ENCODE assay signal across 1 cellular context in the genomic region with DNA sequence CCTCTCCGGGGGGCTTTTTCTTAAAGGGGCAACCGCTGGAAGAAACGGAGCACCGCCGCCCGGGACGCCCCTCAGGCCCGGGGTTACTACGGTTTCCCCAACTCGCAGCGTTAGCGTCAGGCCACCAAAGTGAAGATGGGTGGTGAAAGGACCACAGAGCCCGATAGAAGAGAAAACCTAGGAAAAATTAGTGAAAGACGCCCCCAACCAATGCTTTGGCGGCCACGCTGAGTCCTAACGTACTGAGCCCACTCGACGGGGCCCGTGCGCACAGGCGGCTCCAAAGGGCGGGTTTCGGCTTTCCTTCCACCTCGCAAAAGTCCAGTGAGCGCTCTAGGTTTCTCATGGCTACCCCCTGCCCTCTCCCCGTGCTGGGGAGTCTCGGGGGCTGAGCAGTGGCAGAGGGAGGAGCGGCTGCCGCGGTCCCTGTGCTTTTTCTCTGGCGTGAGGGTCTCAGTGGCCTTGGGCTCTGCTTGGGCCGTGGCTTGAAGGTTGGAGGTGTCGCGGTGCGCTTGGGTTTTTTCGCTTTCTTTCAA.
TF ChIP-seq lines count a peak whose summit lies in the region.

No MANE protein-coding gene starts in this region.

TF ChIP-seq in HepG2, 621 proteins besides CTCF, POLR2A, EP300 and RAD21 (continued from another document and continues in another):
- TF ChIP-seq ZNF407 (CRISPR knock-in tag; IDR thresholded peaks at IDR 0.05; ENCODE audit: not compliant biosample characterization), result no peak
- no peak for TF ChIP-seq MED8 (CRISPR knock-in tag; IDR thresholded peaks at IDR 0.05; ENCODE audit: insufficient replicate concordance)
- peak; percentile 54 for TF ChIP-seq ZNF883 (CRISPR knock-in tag; IDR thresholded peaks at IDR 0.05; ENCODE audit: not compliant biosample characterization)
- TF ChIP-seq, protein P1, sequence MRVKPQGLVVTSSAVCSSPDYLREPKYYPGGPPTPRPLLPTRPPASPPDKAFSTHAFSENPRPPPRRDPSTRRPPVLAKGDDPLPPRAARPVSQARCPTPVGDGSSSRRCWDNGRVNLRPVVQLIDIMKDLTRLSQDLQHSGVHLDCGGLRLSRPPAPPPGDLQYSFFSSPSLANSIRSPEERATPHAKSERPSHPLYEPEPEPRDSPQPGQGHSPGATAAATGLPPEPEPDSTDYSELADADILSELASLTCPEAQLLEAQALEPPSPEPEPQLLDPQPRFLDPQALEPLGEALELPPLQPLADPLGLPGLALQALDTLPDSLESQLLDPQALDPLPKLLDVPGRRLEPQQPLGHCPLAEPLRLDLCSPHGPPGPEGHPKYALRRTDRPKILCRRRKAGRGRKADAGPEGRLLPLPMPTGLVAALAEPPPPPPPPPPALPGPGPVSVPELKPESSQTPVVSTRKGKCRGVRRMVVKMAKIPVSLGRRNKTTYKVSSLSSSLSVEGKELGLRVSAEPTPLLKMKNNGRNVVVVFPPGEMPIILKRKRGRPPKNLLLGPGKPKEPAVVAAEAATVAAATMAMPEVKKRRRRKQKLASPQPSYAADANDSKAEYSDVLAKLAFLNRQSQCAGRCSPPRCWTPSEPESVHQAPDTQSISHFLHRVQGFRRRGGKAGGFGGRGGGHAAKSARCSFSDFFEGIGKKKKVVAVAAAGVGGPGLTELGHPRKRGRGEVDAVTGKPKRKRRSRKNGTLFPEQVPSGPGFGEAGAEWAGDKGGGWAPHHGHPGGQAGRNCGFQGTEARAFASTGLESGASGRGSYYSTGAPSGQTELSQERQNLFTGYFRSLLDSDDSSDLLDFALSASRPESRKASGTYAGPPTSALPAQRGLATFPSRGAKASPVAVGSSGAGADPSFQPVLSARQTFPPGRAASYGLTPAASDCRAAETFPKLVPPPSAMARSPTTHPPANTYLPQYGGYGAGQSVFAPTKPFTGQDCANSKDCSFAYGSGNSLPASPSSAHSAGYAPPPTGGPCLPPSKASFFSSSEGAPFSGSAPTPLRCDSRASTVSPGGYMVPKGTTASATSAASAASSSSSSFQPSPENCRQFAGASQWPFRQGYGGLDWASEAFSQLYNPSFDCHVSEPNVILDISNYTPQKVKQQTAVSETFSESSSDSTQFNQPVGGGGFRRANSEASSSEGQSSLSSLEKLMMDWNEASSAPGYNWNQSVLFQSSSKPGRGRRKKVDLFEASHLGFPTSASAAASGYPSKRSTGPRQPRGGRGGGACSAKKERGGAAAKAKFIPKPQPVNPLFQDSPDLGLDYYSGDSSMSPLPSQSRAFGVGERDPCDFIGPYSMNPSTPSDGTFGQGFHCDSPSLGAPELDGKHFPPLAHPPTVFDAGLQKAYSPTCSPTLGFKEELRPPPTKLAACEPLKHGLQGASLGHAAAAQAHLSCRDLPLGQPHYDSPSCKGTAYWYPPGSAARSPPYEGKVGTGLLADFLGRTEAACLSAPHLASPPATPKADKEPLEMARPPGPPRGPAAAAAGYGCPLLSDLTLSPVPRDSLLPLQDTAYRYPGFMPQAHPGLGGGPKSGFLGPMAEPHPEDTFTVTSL (CRISPR knock-in tag; IDR thresholded peaks at IDR 0.05; ENCODE audit: borderline replicate concordance), result 0 out of 2 replicates have a peak, but pooled peaks have one; percentile 39
- no peak for TF ChIP-seq FOXK2 (IDR thresholded peaks at IDR 0.05)
- 0 out of 2 replicates have a peak, but pooled peaks have one; percentile 13 for TF ChIP-seq ZMYM2 (CRISPR knock-in tag; IDR thresholded peaks at IDR 0.05)
- TF ChIP-seq ZNF33B (CRISPR knock-in tag; IDR thresholded peaks at IDR 0.05), result peak; percentile 46; the same call in 1 of the 2 replicates
- no peak for TF ChIP-seq ZNF3 (CRISPR knock-in tag; IDR thresholded peaks at IDR 0.05)
- TF ChIP-seq SCMH1 (CRISPR knock-in tag; IDR thresholded peaks at IDR 0.05; ENCODE audit: borderline replicate concordance), result no peak
- TF ChIP-seq, protein P2, sequence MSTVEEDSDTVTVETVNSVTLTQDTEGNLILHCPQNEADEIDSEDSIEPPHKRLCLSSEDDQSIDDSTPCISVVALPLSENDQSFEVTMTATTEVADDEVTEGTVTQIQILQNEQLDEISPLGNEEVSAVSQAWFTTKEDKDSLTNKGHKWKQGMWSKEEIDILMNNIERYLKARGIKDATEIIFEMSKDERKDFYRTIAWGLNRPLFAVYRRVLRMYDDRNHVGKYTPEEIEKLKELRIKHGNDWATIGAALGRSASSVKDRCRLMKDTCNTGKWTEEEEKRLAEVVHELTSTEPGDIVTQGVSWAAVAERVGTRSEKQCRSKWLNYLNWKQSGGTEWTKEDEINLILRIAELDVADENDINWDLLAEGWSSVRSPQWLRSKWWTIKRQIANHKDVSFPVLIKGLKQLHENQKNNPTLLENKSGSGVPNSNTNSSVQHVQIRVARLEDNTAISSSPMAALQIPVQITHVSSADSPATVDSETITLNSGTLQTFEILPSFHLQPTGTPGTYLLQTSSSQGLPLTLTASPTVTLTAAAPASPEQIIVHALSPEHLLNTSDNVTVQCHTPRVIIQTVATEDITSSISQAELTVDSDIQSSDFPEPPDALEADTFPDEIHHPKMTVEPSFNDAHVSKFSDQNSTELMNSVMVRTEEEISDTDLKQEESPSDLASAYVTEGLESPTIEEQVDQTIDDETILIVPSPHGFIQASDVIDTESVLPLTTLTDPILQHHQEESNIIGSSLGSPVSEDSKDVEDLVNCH (CRISPR knock-in tag; IDR thresholded peaks at IDR 0.05), result no peak
- TF ChIP-seq, protein P3, sequence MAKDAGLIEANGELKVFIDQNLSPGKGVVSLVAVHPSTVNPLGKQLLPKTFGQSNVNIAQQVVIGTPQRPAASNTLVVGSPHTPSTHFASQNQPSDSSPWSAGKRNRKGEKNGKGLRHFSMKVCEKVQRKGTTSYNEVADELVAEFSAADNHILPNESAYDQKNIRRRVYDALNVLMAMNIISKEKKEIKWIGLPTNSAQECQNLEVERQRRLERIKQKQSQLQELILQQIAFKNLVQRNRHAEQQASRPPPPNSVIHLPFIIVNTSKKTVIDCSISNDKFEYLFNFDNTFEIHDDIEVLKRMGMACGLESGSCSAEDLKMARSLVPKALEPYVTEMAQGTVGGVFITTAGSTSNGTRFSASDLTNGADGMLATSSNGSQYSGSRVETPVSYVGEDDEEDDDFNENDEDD (CRISPR knock-in tag; IDR thresholded peaks at IDR 0.05; ENCODE audit: borderline replicate concordance), result no peak
- no peak for TF ChIP-seq NFIC (IDR thresholded peaks at IDR 0.05; ENCODE audit: low read length)
- TF ChIP-seq ELF4 (CRISPR knock-in tag; IDR thresholded peaks at IDR 0.05; ENCODE audit: borderline replicate concordance), result 0 out of 2 replicates have a peak, but pooled peaks have one; percentile 37
- no peak for TF ChIP-seq ZNF792 (CRISPR knock-in tag; IDR thresholded peaks at IDR 0.05)
- no peak for TF ChIP-seq ZNF788 (CRISPR knock-in tag; IDR thresholded peaks at IDR 0.05; ENCODE audit: borderline replicate concordance)
- TF ChIP-seq ZSCAN25 (CRISPR knock-in tag; IDR thresholded peaks at IDR 0.05), result peak; percentile 25; the same call in 1 of the 2 replicates
- no peak for TF ChIP-seq PHF20 (CRISPR knock-in tag; IDR thresholded peaks at IDR 0.05)
- TF ChIP-seq, protein P4, sequence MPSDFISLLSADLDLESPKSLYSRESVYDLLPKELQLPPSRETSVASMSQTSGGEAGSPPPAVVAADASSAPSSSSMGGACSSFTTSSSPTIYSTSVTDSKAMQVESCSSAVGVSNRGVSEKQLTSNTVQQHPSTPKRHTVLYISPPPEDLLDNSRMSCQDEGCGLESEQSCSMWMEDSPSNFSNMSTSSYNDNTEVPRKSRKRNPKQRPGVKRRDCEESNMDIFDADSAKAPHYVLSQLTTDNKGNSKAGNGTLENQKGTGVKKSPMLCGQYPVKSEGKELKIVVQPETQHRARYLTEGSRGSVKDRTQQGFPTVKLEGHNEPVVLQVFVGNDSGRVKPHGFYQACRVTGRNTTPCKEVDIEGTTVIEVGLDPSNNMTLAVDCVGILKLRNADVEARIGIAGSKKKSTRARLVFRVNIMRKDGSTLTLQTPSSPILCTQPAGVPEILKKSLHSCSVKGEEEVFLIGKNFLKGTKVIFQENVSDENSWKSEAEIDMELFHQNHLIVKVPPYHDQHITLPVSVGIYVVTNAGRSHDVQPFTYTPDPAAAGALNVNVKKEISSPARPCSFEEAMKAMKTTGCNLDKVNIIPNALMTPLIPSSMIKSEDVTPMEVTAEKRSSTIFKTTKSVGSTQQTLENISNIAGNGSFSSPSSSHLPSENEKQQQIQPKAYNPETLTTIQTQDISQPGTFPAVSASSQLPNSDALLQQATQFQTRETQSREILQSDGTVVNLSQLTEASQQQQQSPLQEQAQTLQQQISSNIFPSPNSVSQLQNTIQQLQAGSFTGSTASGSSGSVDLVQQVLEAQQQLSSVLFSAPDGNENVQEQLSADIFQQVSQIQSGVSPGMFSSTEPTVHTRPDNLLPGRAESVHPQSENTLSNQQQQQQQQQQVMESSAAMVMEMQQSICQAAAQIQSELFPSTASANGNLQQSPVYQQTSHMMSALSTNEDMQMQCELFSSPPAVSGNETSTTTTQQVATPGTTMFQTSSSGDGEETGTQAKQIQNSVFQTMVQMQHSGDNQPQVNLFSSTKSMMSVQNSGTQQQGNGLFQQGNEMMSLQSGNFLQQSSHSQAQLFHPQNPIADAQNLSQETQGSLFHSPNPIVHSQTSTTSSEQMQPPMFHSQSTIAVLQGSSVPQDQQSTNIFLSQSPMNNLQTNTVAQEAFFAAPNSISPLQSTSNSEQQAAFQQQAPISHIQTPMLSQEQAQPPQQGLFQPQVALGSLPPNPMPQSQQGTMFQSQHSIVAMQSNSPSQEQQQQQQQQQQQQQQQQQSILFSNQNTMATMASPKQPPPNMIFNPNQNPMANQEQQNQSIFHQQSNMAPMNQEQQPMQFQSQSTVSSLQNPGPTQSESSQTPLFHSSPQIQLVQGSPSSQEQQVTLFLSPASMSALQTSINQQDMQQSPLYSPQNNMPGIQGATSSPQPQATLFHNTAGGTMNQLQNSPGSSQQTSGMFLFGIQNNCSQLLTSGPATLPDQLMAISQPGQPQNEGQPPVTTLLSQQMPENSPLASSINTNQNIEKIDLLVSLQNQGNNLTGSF (CRISPR knock-in tag; IDR thresholded peaks at IDR 0.05), result peak; percentile 49; the same call in 1 of the 2 replicates
- TF ChIP-seq HNRNPH1 (optimal IDR thresholded peaks at IDR 0.05; ENCODE audit: low read depth, low read length), result no peak
- peak; percentile 11; the same call in 1 of the 2 replicates for TF ChIP-seq ZNF430 (CRISPR knock-in tag; IDR thresholded peaks at IDR 0.05)
- no peak for TF ChIP-seq NCOA2 (CRISPR knock-in tag; IDR thresholded peaks at IDR 0.05)
- no peak for TF ChIP-seq FOXC1 (CRISPR knock-in tag; IDR thresholded peaks at IDR 0.05; ENCODE audit: borderline replicate concordance)
- TF ChIP-seq, protein P5, sequence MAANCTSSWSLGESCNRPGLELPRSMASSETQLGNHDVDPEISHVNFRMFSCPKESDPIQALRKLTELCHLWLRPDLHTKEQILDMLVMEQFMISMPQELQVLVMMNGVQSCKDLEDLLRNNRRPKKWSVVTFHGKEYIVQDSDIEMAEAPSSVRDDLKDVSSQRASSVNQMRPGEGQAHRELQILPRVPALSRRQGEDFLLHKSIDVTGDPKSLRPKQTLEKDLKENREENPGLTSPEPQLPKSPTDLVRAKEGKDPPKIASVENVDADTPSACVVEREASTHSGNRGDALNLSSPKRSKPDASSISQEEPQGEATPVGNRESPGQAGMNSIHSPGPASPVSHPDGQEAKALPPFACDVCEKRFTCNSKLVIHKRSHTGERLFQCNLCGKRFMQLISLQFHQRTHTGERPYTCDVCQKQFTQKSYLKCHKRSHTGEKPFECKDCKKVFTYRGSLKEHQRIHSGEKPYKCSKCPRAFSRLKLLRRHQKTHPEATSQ (CRISPR knock-in tag; IDR thresholded peaks at IDR 0.05; ENCODE audit: borderline replicate concordance), result no peak
- TF ChIP-seq HMG20A (CRISPR knock-in tag; IDR thresholded peaks at IDR 0.05; ENCODE audit: borderline replicate concordance), result no peak
- no peak for TF ChIP-seq SKI (IDR thresholded peaks at IDR 0.05; ENCODE audit: partially characterized antibody)
